In the genomic region with DNA sequence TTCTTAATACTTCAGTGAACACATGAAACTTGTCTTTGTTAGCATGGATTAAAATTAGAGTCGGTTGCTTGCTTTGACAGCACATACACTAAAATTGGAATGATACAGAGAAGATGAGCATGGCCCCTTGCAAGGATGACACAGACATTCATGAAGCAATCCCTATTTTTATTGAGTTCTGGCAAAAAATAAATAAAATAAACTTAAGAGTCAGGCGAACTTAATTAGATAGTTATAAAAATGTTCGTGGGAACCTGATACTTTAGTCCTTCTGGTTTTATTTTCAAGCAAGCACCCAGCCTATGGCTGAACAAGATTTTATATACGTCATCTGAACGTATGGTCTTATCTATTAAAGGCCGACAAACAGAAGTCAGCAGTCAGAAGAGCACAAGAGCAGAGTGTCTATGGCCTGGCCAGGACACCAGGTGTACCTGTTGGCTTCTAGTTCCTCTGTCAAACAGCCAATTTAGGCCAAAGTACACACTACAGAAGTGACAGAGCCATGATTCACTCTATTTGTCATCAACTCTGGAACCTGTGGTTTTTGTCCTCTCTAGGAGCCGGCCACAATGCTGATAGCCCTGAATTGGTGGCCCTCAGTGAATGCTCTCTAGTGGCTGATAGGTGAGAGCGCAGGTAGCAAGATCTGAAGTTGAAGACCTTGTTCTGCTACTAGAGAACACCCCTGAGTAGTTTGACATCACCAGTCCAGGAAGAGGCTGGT, we compare ENCODE assay signal across 9 cellular contexts.
DNase-seq lines count a peak whose midpoint lies in the region; ATAC-seq and TF ChIP-seq lines count a peak whose summit lies in the region.
"Had no signal": no experiment of that assay in that cellular context is flagged by ENCODE, and none has a peak within 500 bp of the region (broad histone marks: within the 10 kb centered on the region; RNA-seq: fewer than 3 reads in every experiment).

No MANE protein-coding gene starts in this region.

- no peak for TF ChIP-seq EP300 in stomach (IDR thresholded peaks at IDR 0.05)

- H3K4me3 ChIP-seq in OCI-LY7 (ENCODE audit: low read depth, low read length, poor library complexity, severe bottlenecking) (no peak overlapping the region), fibroblast of lung (replicated peaks in 1 of 4; ENCODE audit: control extremely low read depth in 1 of 4, insufficient read depth in 1 of 4, low read depth in 3 of 4, low read length in 4 of 4) (no peak overlapping the region), stomach (no peak overlapping the region), HAP-1 (no peak overlapping the region)
- H3K4me3 ChIP-seq: left ventricle myocardium inferior had no signal

- no peaks in the 10 kb centered on the region for H4K20me1 ChIP-seq in OCI-LY7 (ENCODE audit: insufficient read depth, low read length)
- no peaks in the 10 kb centered on the region for H4K20me1 ChIP-seq in fibroblast of lung (ENCODE audit: control insufficient read depth, extremely low read depth, insufficient read depth, low read length)

- DNase-seq in SIG-M5 treated with dmso at 0.1 percent for 504 hours (lab: John Stamatoyannopoulos, UW; ENCODE audit: unreplicated experiment) (peak; percentile 64), SIG-M5 (lab: John Stamatoyannopoulos, UW) (no peak), OCI-LY7 (ENCODE audit: low spot score) (no peak), fibroblast of lung (ENCODE audit: low read depth in 2 of 2) (peak; percentile 42 to 55), stomach (peak; percentile 64), retina (no peak), HAP-1 (ENCODE audit: low spot score in 2 of 2) (no peak)
- DNase-seq: left ventricle myocardium inferior had no signal

- POLR2A ChIA-PET in OCI-LY7 (lab: Charles Lee), result no interaction called here

- H2AFZ ChIP-seq in OCI-LY7 (ENCODE audit: low read length), result no peak overlapping the region
- no peak overlapping the region for H2AFZ ChIP-seq in fibroblast of lung (ENCODE audit: low read length)

- WGBS in stomach, 5 donors, result 50 to 62% (median 54%) methylated on average over 8 of the region's 8 CpGs

- no peaks in the 10 kb centered on the region for H3K4me1 ChIP-seq in OCI-LY7 (ENCODE audit: insufficient read depth, low read length, poor library complexity, severe bottlenecking)
- no peaks in the 10 kb centered on the region for H3K4me1 ChIP-seq in fibroblast of lung (ENCODE audit: control insufficient read depth, extremely low read depth, insufficient read depth, low read length)
- peaks cover 0 to 36% (median 9%) of the 10 kb centered on the region in 4 donors for H3K4me1 ChIP-seq in stomach
- peaks cover 16% of the 10 kb centered on the region for H3K4me1 ChIP-seq in HAP-1

- H3K9me3 ChIP-seq in OCI-LY7 (ENCODE audit: low read length) (no peaks in the 10 kb centered on the region), fibroblast of lung (ENCODE audit: control insufficient read depth, insufficient read depth, low read depth, low read length) (no peaks in the 10 kb centered on the region), stomach (no peaks in the 10 kb centered on the region), HAP-1 (no peaks in the 10 kb centered on the region)
- H3K9me3 ChIP-seq: left ventricle myocardium inferior had no signal

- no peaks in the 10 kb centered on the region for H3K9me2 ChIP-seq in OCI-LY7 (ENCODE audit: insufficient read depth, low read length)

- H3K27ac ChIP-seq in OCI-LY7 (ENCODE audit: low read depth, low read length, poor library complexity, severe bottlenecking) (no peak overlapping the region), fibroblast of lung (ENCODE audit: insufficient read depth, low read length) (no peak overlapping the region), stomach (peak overlapping the region in 4 of 5 donors; percentile 2 to 52 (median 28))
- H3K27ac ChIP-seq: left ventricle myocardium inferior had no signal

- BruUV-seq in OCI-LY7 (replicated peaks; lab: Mats Ljungman, UMichigan), result no TSS peak

- in situ Hi-C loops in HAP-1 (cut with MboI; ENCODE audit: low sequenced_read_pairs), result loop anchor here (25.0 kb wide), 1 partner anchor 270 kb away; no protein-coding TSS in a partner anchor

- H3K27me3 ChIP-seq in fibroblast of lung (ENCODE audit: control insufficient read depth, insufficient read depth, low read length) (no peaks in the 10 kb centered on the region), stomach (no peaks in the 10 kb centered on the region), HAP-1 (ENCODE audit: low read depth) (no peaks in the 10 kb centered on the region)

- H3K79me2 ChIP-seq in OCI-LY7 (ENCODE audit: insufficient read depth, low read depth, low read length), result no peaks in the 10 kb centered on the region
- H3K79me2 ChIP-seq in fibroblast of lung (ENCODE audit: control insufficient read depth, insufficient read depth, low read length), result no peaks in the 10 kb centered on the region

- CTCF ChIA-PET in OCI-LY7 (lab: Charles Lee; ENCODE audit: unreplicated experiment), result no interaction called here

- TF ChIP-seq CTCF in OCI-LY7 (conservative IDR thresholded peaks at IDR 0.05; ENCODE audit: low read length) (peak; percentile 37; the same call in 1 of the 2 replicates), fibroblast of lung (conservative IDR thresholded peaks at IDR 0.05 in 1 of 2, IDR thresholded peaks at IDR 0.05 in 1 of 2; ENCODE audit: low read depth in 1 of 2, low read length in 2 of 2) (peak in 1 of 2 donors; percentile 2), stomach (IDR thresholded peaks at IDR 0.05) (peak in 2 of 7 experiments; percentile 22 to 26)

- H3K4me2 ChIP-seq in OCI-LY7 (ENCODE audit: low read length) (no peak overlapping the region), fibroblast of lung (ENCODE audit: extremely low read depth, insufficient read depth, low read length) (no peak overlapping the region)

- intact Hi-C loops in OCI-LY7 (cut with micrococcal nuclease; ENCODE audit: unreplicated experiment) (loop anchor here (10.0 kb wide), 1 partner anchor 252 kb away; no protein-coding TSS in a partner anchor), stomach (cut with DNase I; ENCODE audit: low total_unique reads) (no loop called here)

- ATAC-seq in GM19351 (IDR thresholded peaks at IDR 0.05; ENCODE audit: unreplicated experiment), result no peak

- H3K36me3 ChIP-seq in OCI-LY7 (ENCODE audit: insufficient read depth, low read length) (peaks cover 22% of the 10 kb centered on the region), fibroblast of lung (ENCODE audit: control insufficient read depth, insufficient read depth, low read length) (peaks cover 3% of the 10 kb centered on the region), stomach (peaks cover 19 to 87% (median 81%) of the 10 kb centered on the region in 4 donors), HAP-1 (replicated peaks) (peaks cover 15% of the 10 kb centered on the region; the same call in 1 of the 2 replicates)

- TF ChIP-seq POLR2A in stomach (IDR thresholded peaks at IDR 0.05), result no peak

- H3K9ac ChIP-seq in fibroblast of lung (ENCODE audit: insufficient read depth, low read length), result no peak overlapping the region

Comparison
In these comparisons a context has a peak if more than half of its experiments do, and no peak if none do; other contexts are left out.
1. DNase-seq: peak in SIG-M5 treated with dmso at 0.1 percent for 504 hours (single experiment), fibroblast of lung (2 of 2) and stomach (single experiment); none in SIG-M5 (single experiment), OCI-LY7 (single experiment), retina (single experiment) and HAP-1 (0 of 2).
2. H3K27ac ChIP-seq: peak in stomach (4 of 5); none in OCI-LY7 (single experiment) and fibroblast of lung (single experiment).